ENCODE assay signal across 1 cellular context in genomic region chr2:36967236-36967876, GRCh38.
A peak's percentile ranks its signal among the peaks of the same experiment; 100 is the strongest.
TF ChIP-seq lines count a peak whose summit lies in the region.

No MANE protein-coding gene starts in this region.

TF ChIP-seq in K562, 482 proteins besides CTCF, POLR2A, EP300 and RAD21 (continued from another document):
- TF ChIP-seq, protein P1, sequence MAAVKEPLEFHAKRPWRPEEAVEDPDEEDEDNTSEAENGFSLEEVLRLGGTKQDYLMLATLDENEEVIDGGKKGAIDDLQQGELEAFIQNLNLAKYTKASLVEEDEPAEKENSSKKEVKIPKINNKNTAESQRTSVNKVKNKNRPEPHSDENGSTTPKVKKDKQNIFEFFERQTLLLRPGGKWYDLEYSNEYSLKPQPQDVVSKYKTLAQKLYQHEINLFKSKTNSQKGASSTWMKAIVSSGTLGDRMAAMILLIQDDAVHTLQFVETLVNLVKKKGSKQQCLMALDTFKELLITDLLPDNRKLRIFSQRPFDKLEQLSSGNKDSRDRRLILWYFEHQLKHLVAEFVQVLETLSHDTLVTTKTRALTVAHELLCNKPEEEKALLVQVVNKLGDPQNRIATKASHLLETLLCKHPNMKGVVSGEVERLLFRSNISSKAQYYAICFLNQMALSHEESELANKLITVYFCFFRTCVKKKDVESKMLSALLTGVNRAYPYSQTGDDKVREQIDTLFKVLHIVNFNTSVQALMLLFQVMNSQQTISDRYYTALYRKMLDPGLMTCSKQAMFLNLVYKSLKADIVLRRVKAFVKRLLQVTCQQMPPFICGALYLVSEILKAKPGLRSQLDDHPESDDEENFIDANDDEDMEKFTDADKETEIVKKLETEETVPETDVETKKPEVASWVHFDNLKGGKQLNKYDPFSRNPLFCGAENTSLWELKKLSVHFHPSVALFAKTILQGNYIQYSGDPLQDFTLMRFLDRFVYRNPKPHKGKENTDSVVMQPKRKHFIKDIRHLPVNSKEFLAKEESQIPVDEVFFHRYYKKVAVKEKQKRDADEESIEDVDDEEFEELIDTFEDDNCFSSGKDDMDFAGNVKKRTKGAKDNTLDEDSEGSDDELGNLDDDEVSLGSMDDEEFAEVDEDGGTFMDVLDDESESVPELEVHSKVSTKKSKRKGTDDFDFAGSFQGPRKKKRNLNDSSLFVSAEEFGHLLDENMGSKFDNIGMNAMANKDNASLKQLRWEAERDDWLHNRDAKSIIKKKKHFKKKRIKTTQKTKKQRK (IDR thresholded peaks at IDR 0.05; ENCODE audit: borderline replicate concordance, low read depth, low read length), result no peak
- no peak for TF ChIP-seq ZNF146 (CRISPR knock-in tag; IDR thresholded peaks at IDR 0.05; ENCODE audit: unreplicated experiment)
- no peak for TF ChIP-seq CREB1 (IDR thresholded peaks at IDR 0.05)
- no peak for TF ChIP-seq CREB1 (CRISPR knock-in tag; IDR thresholded peaks at IDR 0.05)
- TF ChIP-seq SNIP1 (IDR thresholded peaks at IDR 0.05; ENCODE audit: low read depth), result no peak
- no peak for TF ChIP-seq ATF4 (CRISPR knock-in tag; IDR thresholded peaks at IDR 0.05)
- TF ChIP-seq POLR2G (IDR thresholded peaks at IDR 0.05; ENCODE audit: low read depth, low read length), result no peak
- TF ChIP-seq CBX2 (IDR thresholded peaks at IDR 0.05; ENCODE audit: insufficient read depth, low read length, poor library complexity, severe bottlenecking), result no peak
- TF ChIP-seq ZNF707 (CRISPR knock-in tag; conservative IDR thresholded peaks at IDR 0.05), result no peak
- TF ChIP-seq GTF2A2 (tag; IDR thresholded peaks at IDR 0.05), result no peak
- TF ChIP-seq ZNF639 (CRISPR knock-in tag; conservative IDR thresholded peaks at IDR 0.05 in 1 of 2, IDR thresholded peaks at IDR 0.05 in 1 of 2), result 0 out of 4 replicates have a peak, but pooled peaks of 1 of the 2 experiments have one; percentile 14
- TF ChIP-seq TBP (optimal IDR thresholded peaks at IDR 0.05; ENCODE audit: low read depth, low read length), result peak; percentile 3
- TF ChIP-seq, protein P2, sequence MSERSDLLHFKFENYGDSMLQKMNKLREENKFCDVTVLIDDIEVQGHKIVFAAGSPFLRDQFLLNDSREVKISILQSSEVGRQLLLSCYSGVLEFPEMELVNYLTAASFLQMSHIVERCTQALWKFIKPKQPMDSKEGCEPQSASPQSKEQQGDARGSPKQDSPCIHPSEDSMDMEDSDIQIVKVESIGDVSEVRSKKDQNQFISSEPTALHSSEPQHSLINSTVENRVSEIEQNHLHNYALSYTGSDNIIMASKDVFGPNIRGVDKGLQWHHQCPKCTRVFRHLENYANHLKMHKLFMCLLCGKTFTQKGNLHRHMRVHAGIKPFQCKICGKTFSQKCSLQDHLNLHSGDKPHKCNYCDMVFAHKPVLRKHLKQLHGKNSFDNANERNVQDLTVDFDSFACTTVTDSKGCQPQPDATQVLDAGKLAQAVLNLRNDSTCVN (CRISPR knock-in tag; IDR thresholded peaks at IDR 0.05), result no peak
- no peak for TF ChIP-seq FOXP1 (CRISPR knock-in tag; IDR thresholded peaks at IDR 0.05)
- no peak for TF ChIP-seq FOS (IDR thresholded peaks at IDR 0.05; ENCODE audit: extremely low read depth, insufficient read length)
- no peak for TF ChIP-seq NR2C1 (IDR thresholded peaks at IDR 0.05)
- no peak for TF ChIP-seq NR2C1 (tag; IDR thresholded peaks at IDR 0.05)
- no peak for TF ChIP-seq CBX5 (IDR thresholded peaks at IDR 0.05; ENCODE audit: borderline replicate concordance, low read depth)
- TF ChIP-seq TCF15 (CRISPR knock-in tag; IDR thresholded peaks at IDR 0.05), result no peak
- TF ChIP-seq RBM14 (IDR thresholded peaks at IDR 0.05; ENCODE audit: borderline replicate concordance, insufficient read depth, low read depth, low read length), result no peak
- TF ChIP-seq, protein P3, sequence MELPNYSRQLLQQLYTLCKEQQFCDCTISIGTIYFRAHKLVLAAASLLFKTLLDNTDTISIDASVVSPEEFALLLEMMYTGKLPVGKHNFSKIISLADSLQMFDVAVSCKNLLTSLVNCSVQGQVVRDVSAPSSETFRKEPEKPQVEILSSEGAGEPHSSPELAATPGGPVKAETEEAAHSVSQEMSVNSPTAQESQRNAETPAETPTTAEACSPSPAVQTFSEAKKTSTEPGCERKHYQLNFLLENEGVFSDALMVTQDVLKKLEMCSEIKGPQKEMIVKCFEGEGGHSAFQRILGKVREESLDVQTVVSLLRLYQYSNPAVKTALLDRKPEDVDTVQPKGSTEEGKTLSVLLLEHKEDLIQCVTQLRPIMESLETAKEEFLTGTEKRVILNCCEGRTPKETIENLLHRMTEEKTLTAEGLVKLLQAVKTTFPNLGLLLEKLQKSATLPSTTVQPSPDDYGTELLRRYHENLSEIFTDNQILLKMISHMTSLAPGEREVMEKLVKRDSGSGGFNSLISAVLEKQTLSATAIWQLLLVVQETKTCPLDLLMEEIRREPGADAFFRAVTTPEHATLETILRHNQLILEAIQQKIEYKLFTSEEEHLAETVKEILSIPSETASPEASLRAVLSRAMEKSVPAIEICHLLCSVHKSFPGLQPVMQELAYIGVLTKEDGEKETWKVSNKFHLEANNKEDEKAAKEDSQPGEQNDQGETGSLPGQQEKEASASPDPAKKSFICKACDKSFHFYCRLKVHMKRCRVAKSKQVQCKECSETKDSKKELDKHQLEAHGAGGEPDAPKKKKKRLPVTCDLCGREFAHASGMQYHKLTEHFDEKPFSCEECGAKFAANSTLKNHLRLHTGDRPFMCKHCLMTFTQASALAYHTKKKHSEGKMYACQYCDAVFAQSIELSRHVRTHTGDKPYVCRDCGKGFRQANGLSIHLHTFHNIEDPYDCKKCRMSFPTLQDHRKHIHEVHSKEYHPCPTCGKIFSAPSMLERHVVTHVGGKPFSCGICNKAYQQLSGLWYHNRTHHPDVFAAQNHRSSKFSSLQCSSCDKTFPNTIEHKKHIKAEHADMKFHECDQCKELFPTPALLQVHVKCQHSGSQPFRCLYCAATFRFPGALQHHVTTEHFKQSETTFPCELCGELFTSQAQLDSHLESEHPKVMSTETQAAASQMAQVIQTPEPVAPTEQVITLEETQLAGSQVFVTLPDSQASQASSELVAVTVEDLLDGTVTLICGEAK (IDR thresholded peaks at IDR 0.05), result 0 out of 2 replicates have a peak, but pooled peaks have one; percentile 7
- TF ChIP-seq, protein P3 (CRISPR knock-in tag; IDR thresholded peaks at IDR 0.05), result no peak
- no peak for TF ChIP-seq HMGN3 (IDR thresholded peaks at IDR 0.05; ENCODE audit: borderline replicate concordance, extremely low read depth, insufficient read length, low read depth, low read length)
- no peak for TF ChIP-seq ZNF695 (CRISPR knock-in tag; IDR thresholded peaks at IDR 0.05)
- TF ChIP-seq, protein P4, sequence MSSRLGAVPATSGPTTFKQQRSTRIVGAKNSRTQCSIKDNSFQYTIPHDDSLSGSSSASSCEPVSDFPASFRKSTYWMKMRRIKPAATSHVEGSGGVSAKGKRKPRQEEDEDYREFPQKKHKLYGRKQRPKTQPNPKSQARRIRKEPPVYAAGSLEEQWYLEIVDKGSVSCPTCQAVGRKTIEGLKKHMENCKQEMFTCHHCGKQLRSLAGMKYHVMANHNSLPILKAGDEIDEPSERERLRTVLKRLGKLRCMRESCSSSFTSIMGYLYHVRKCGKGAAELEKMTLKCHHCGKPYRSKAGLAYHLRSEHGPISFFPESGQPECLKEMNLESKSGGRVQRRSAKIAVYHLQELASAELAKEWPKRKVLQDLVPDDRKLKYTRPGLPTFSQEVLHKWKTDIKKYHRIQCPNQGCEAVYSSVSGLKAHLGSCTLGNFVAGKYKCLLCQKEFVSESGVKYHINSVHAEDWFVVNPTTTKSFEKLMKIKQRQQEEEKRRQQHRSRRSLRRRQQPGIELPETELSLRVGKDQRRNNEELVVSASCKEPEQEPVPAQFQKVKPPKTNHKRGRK (tag; IDR thresholded peaks at IDR 0.05), result peak; percentile 36; the same call in 1 of the 2 replicates
